10 cellular contexts compared by ENCODE assay signal in genomic region chr6:109902870-109903269, GRCh38.
"Had no signal": no experiment of that assay in that cellular context is flagged by ENCODE, and none has a peak within 500 bp of the region (broad histone marks: within the 10 kb centered on the region; RNA-seq: fewer than 3 reads in every experiment).

No MANE protein-coding gene starts in this region.

- H3K4me2 ChIP-seq: GM23338 had no signal

- H3K4me1 ChIP-seq: HAP-1 had no signal

- H3K4me3 ChIP-seq: GM23248, GM23338, HAP-1 had no signal

- H3K27ac ChIP-seq: GM23248 had no signal

- H3K9me3 ChIP-seq: HAP-1 had no signal

- ATAC-seq: HCT116 had no signal

- DNase-seq: GM23248, GOT3, H7, H9, HCEC 1CT, HFFc6 had no signal

- H2AFZ ChIP-seq: GM23248, GM23338 had no signal

- H3K36me3 ChIP-seq: HAP-1 had no signal

- FAIRE-seq: H54 had no signal

- H3K9ac ChIP-seq: GM23248 had no signal
